Comparison of ENCODE assay signal across 15 cellular contexts in the genomic region with DNA sequence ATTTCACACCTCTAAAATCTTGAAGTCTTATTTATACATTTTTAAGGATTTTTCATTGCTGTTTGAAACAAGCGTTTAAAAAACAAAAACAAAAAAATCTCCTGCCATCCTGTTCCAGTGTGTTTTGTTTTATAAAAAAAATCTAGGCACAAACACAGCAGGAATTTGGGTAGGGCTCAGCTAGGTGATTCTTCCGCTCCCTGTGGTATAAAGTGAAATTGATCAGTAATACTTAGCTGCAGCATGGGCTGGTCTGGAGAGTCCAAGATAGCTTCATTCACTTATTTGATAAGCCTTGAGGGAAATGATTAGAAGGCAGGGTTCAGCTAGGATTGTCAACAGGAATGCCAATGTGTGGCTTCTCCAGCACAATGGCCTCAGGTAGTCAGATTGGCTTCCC. TPM values are rescaled to one million over a fixed set of nuclear protein-coding genes. Genes with fewer than 3 reads are reported as not detected.
DNase-seq lines count a peak whose midpoint lies in the region; ATAC-seq and TF ChIP-seq lines count a peak whose summit lies in the region.
"Had no signal": no experiment of that assay in that cellular context is flagged by ENCODE, and none has a peak within 500 bp of the region (broad histone marks: within the 10 kb centered on the region; RNA-seq: fewer than 3 reads in every experiment).

No MANE protein-coding gene starts in this region.

- H3K27me3 ChIP-seq in Loucy (ENCODE audit: insufficient read depth, low read length, poor library complexity, severe bottlenecking) = no peaks in the 10 kb centered on the region

- H3K27me3 Mint-ChIP-seq in natural killer cell treated with Interleukin-12 subunit alpha and Interleukin-12 subunit beta and Interleukin-15 and Interleukin-18, amount 100 ng/mL, for 72 hours = peaks cover 2 to 11% of the 10 kb centered on the region in 2 donors
- H3K27me3 Mint-ChIP-seq in natural killer cell (ENCODE audit: low read depth in 2 of 2) = peaks cover 10 to 12% of the 10 kb centered on the region in 2 donors
- peaks cover 8% of the 10 kb centered on the region for H3K27me3 Mint-ChIP-seq in nephron (ENCODE audit: low read depth)

- no peaks in the 10 kb centered on the region for H3K79me2 ChIP-seq in Loucy (ENCODE audit: insufficient read depth, low read length)

- ATAC-seq in natural killer cell treated with Interleukin-12 subunit alpha and Interleukin-12 subunit beta and Interleukin-15 and Interleukin-18, amount 100 ng/mL, for 72 hours = no peak
- no peak for ATAC-seq in natural killer cell
- ATAC-seq: K562 had no signal

- peaks cover 10% of the 10 kb centered on the region for H3K36me3 Mint-ChIP-seq in natural killer cell treated with Interleukin-12 subunit alpha and Interleukin-12 subunit beta and Interleukin-15 and Interleukin-18, amount 100 ng/mL, for 72 hours
- H3K36me3 Mint-ChIP-seq in natural killer cell (no peaks in the 10 kb centered on the region), nephron (ENCODE audit: low read depth) (no peaks in the 10 kb centered on the region)

- H3K9me2 ChIP-seq in Loucy (replicated peaks; ENCODE audit: low read depth, low read length) = no peaks in the 10 kb centered on the region

- H3F3A ChIP-seq in Loucy (ENCODE audit: low read depth) = peaks cover 18% of the 10 kb centered on the region

- peaks cover 2% of the 10 kb centered on the region for H3K9me3 Mint-ChIP-seq in natural killer cell treated with Interleukin-12 subunit alpha and Interleukin-12 subunit beta and Interleukin-15 and Interleukin-18, amount 100 ng/mL, for 72 hours
- H3K9me3 Mint-ChIP-seq in natural killer cell (no peaks in the 10 kb centered on the region), nephron (peaks cover 3% of the 10 kb centered on the region)

- POLR2A ChIA-PET in HEK293 (lab: Yijun Ruan, JAX) = interaction anchor here (1.1 kb wide), 1 partner anchor 26 kb away, joined by 5 read pairs; a partner anchor contains a TSS

- no peak overlapping the region for H3K4me3 Mint-ChIP-seq in natural killer cell treated with Interleukin-12 subunit alpha and Interleukin-12 subunit beta and Interleukin-15 and Interleukin-18, amount 100 ng/mL, for 72 hours
- H3K4me3 Mint-ChIP-seq in natural killer cell (no peak overlapping the region), nephron (no peak overlapping the region)
- H3K4me3 Mint-ChIP-seq: B cell; CD4-positive, alpha-beta memory T cell; H9 had no signal

- H3K4me3 ChIP-seq in HEK293 (ENCODE audit: low read depth, low read length) (no peak overlapping the region), Loucy (ENCODE audit: low read length, poor library complexity, severe bottlenecking) (peak overlapping the region; percentile 71)
- H3K4me3 ChIP-seq: GM12878, K562 had no signal

- no peak for DNase-seq in natural killer cell treated with Interleukin-12 subunit alpha and Interleukin-12 subunit beta and Interleukin-15 and Interleukin-18, amount 100 ng/mL, for 72 hours (ENCODE audit: low spot score)
- DNase-seq in natural killer cell = no peak
- DNase-seq in iPS-NIHi11 (ENCODE audit: low spot score) = no peak
- no peak for DNase-seq in mucosa of gallbladder (ENCODE audit: low spot score)
- no peak for DNase-seq in cerebellum (ENCODE audit: low spot score)
- DNase-seq: CD4-positive, alpha-beta memory T cell; DMS79 treated with DMSO at 0.1 percent for 48 hours; H9 had no signal

- no peak overlapping the region for H2AFZ ChIP-seq in Loucy (ENCODE audit: low read length)

- no peaks in the 10 kb centered on the region for H3K9me3 ChIP-seq in HEK293 (ENCODE audit: control insufficient read depth, insufficient read depth, low read depth, low read length)
- H3K9me3 ChIP-seq in Loucy (ENCODE audit: insufficient read depth, low read depth, low read length) = no peaks in the 10 kb centered on the region

- H3K27ac ChIP-seq in HEK293 (ENCODE audit: extremely low read depth, low read depth, low read length) = no peak overlapping the region
- H3K27ac ChIP-seq: C4-2B had no signal

- TF ChIP-seq CTCF in natural killer cell (IDR thresholded peaks at IDR 0.05) (no peak), HEK293 (tag by site-specific recombination; IDR thresholded peaks at IDR 0.05) (no peak), Loucy (conservative IDR thresholded peaks at IDR 0.05; ENCODE audit: low read length) (no peak), nephron (IDR thresholded peaks at IDR 0.05; ENCODE audit: unreplicated experiment in 3 of 3) (no peak)

- peaks cover 9% of the 10 kb centered on the region for H3K4me1 ChIP-seq in HEK293 (ENCODE audit: control insufficient read depth, insufficient read depth, low read length)
- H3K4me1 ChIP-seq in Loucy (ENCODE audit: insufficient read depth, low read length, poor library complexity, severe bottlenecking) = peaks cover 68% of the 10 kb centered on the region

- peak overlapping the region; percentile 77 to 79 for H3K27ac Mint-ChIP-seq in natural killer cell treated with Interleukin-12 subunit alpha and Interleukin-12 subunit beta and Interleukin-15 and Interleukin-18, amount 100 ng/mL, for 72 hours
- no peak overlapping the region for H3K27ac Mint-ChIP-seq in natural killer cell
- peak overlapping the region in 2 of 3 experiments; percentile 58 to 89 for H3K27ac Mint-ChIP-seq in nephron
- H3K27ac Mint-ChIP-seq: B cell, H9 had no signal

- peak overlapping the region; percentile 74 for H3K9ac ChIP-seq in Loucy (ENCODE audit: low read depth, low read length, poor library complexity, severe bottlenecking)

- intact Hi-C loops in natural killer cell (cut with micrococcal nuclease) = no loop called here

- peaks cover 37% of the 10 kb centered on the region in 2 donors for H3K4me1 Mint-ChIP-seq in natural killer cell treated with Interleukin-12 subunit alpha and Interleukin-12 subunit beta and Interleukin-15 and Interleukin-18, amount 100 ng/mL, for 72 hours (ENCODE audit: low read depth in 2 of 2)
- H3K4me1 Mint-ChIP-seq in natural killer cell (peaks cover 25 to 31% of the 10 kb centered on the region in 2 donors), nephron (peaks cover 42% of the 10 kb centered on the region)

- no peaks in the 10 kb centered on the region for H4K20me1 ChIP-seq in Loucy (ENCODE audit: insufficient read depth, low read length, poor library complexity, severe bottlenecking)

- peak overlapping the region; percentile 91 for H3K4me2 ChIP-seq in Loucy (ENCODE audit: low read depth, low read length, poor library complexity, severe bottlenecking)

- CTCF ChIA-PET in HEK293 (lab: Yijun Ruan, JAX) = interaction anchor here (0.7 to 1.3 kb wide), 3 partner anchors 157 to 323 kb away, joined by 3 to 8 read pairs (median 3); no protein-coding TSS in a partner anchor

- no peaks in the 10 kb centered on the region for H3K36me3 ChIP-seq in HEK293 (ENCODE audit: control insufficient read depth in 2 of 2, insufficient read depth in 1 of 2, low read length in 2 of 2)
- H3K36me3 ChIP-seq in Loucy (ENCODE audit: insufficient read depth, low read length) = no peaks in the 10 kb centered on the region

TF ChIP-seq in HEK293, 187 proteins besides CTCF, POLR2A, EP300 and RAD21:
- TF ChIP-seq TRIM28 (IDR thresholded peaks at IDR 0.05; ENCODE audit: borderline replicate concordance, low read length) (peak; percentile 79; the same call in 1 of the 2 replicates), ZNF211 (tag by site-specific recombination; IDR thresholded peaks at IDR 0.05; ENCODE audit: low read depth) (no peak), SETDB1 (IDR thresholded peaks at IDR 0.05; ENCODE audit: insufficient read length, low read length) (peak; percentile 81)

RNA-seq across cellular contexts. Expression of a gene that starts 25.7 kb away (rescaled TPM):
- 10 to 100 TPM; 15.4 to 16.9 TPM for total RNA-seq in natural killer cell treated with Interleukin-12 subunit alpha and Interleukin-12 subunit beta and Interleukin-15 and Interleukin-18, amount 100 ng/mL, for 72 hours
- total RNA-seq in natural killer cell = 100 to 1,000 TPM in 1 of 3 donors, 10 to 100 TPM in 2; 62.2 to 135 (median 78.5) TPM
- total RNA-seq in mucosa of gallbladder = 17.3 TPM
- total RNA-seq in cerebellum = 1.5 TPM

Comparison
In these comparisons a context has a peak if more than half of its experiments do, and no peak if none do; other contexts are left out.
1. H3K27ac Mint-ChIP-seq: peak in natural killer cell treated with Interleukin-12 subunit alpha and Interleukin-12 subunit beta and Interleukin-15 and Interleukin-18, amount 100 ng/mL, for 72 hours (2 of 2) and nephron (2 of 3); none in natural killer cell (0 of 2).